ENCODE assay signal across 24 cellular contexts in genomic region chr4:41969666-41970065, GRCh38. TPM values are rescaled to one million over a fixed set of nuclear protein-coding genes. Genes with fewer than 3 reads are reported as not detected.
"Had no signal": no experiment of that assay in that cellular context is flagged by ENCODE, and none has a peak within 500 bp of the region (broad histone marks: within the 10 kb centered on the region; RNA-seq: fewer than 3 reads in every experiment).

No MANE protein-coding gene starts in this region.

- H3K27ac Mint-ChIP-seq: dendritic cell treated with granulocyte-macrophage colony-stimulating factor and Interleukin-4, amounts not matched to agents 40 ng/mL and 50 ng/mL, for 4 days; natural killer cell; stimulated activated effector memory CD8-positive, alpha-beta T cell treated with anti-CD3 and anti-CD28 coated beads, Interleukin-12 subunit alpha, Interleukin-12 subunit beta, amount 100 ng/mL, for 72 hours; type B pancreatic cell had no signal

- H3K36me3 Mint-ChIP-seq: stimulated activated effector memory CD8-positive, alpha-beta T cell treated with anti-CD3 and anti-CD28 coated beads, Interleukin-12 subunit alpha, Interleukin-12 subunit beta, amount 100 ng/mL, for 72 hours; type B pancreatic cell had no signal

- H3K27me3 Mint-ChIP-seq: dendritic cell treated with granulocyte-macrophage colony-stimulating factor and Interleukin-4, amounts not matched to agents 40 ng/mL and 50 ng/mL, for 4 days; type B pancreatic cell had no signal

- DNase-seq: colonic mucosa; effector CD8-positive, alpha-beta T cell; foreskin keratinocyte; heart left ventricle; kidney; left lung; natural killer cell; occipital lobe; ovary; posterior cingulate gyrus; psoas muscle; right cardiac atrium; sigmoid colon; stimulated activated CD4-positive, alpha-beta T cell treated with anti-CD3 and anti-CD28 coated beads, Interleukin-2, amount 100 ng/mL, for 24 hours; stimulated activated CD4-positive, alpha-beta T cell treated with anti-CD3 and anti-CD28 coated beads, Interleukin-4, amount 100 ng/mL, for 24 hours; stimulated activated naive CD8-positive, alpha-beta T cell treated with anti-CD3 and anti-CD28 coated beads, Interleukin-15, Interleukin-2, amounts not matched to agents 100 U/mL and 50 U/mL, for 24 hours; substantia nigra; testis; tibial artery had no signal

- H3K4me3 Mint-ChIP-seq: dendritic cell treated with granulocyte-macrophage colony-stimulating factor and Interleukin-4, amounts not matched to agents 40 ng/mL and 50 ng/mL, for 4 days; natural killer cell; stimulated activated effector memory CD8-positive, alpha-beta T cell treated with anti-CD3 and anti-CD28 coated beads, Interleukin-12 subunit alpha, Interleukin-12 subunit beta, amount 100 ng/mL, for 72 hours; type B pancreatic cell had no signal

- ATAC-seq: foreskin keratinocyte; gastroesophageal sphincter; heart left ventricle; left lung; natural killer cell; psoas muscle; right cardiac atrium; stimulated activated effector memory CD8-positive, alpha-beta T cell treated with anti-CD3 and anti-CD28 coated beads, Interleukin-12 subunit alpha, Interleukin-12 subunit beta, amount 100 ng/mL, for 72 hours; stimulated activated naive CD8-positive, alpha-beta T cell treated with anti-CD3 and anti-CD28 coated beads, Interleukin-15, Interleukin-2, amounts not matched to agents 100 U/mL and 50 U/mL, for 24 hours had no signal

- H3K4me1 Mint-ChIP-seq: natural killer cell; stimulated activated effector memory CD8-positive, alpha-beta T cell treated with anti-CD3 and anti-CD28 coated beads, Interleukin-12 subunit alpha, Interleukin-12 subunit beta, amount 100 ng/mL, for 72 hours had no signal

RNA-seq across cellular contexts. Expression of gene DCAF4L1, which starts 11.9 kb away (rescaled TPM):
- polyA plus RNA-seq: hepatocyte had no signal
